10 cellular contexts compared by ENCODE assay signal in the genomic region with DNA sequence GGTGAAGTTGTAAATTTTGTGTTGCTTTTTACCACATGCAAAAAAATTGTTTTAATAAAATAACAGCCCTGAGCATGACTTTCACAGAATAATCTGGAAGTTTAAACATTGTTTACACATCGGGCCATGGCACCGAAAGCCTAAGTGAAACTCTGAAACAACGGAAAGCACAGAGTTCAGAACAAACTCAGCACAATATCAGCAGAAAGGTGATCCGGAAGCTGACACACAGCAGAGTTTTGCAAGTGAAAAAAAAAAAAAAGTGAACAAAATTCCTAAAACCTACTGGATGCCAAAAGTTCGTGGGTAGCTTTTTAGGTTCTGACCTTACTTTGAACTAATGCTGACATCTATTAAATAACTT. TPM values are rescaled to one million over a fixed set of nuclear protein-coding genes. Genes with fewer than 3 reads are reported as not detected.
A peak's percentile ranks its signal among the peaks of the same experiment; 100 is the strongest.
DNase-seq lines count a peak whose midpoint lies in the region; ATAC-seq and TF ChIP-seq lines count a peak whose summit lies in the region.
"Had no signal": no experiment of that assay in that cellular context is flagged by ENCODE, and none has a peak within 500 bp of the region (broad histone marks: within the 10 kb centered on the region; RNA-seq: fewer than 3 reads in every experiment).

No MANE protein-coding gene starts in this region.

- H3K4me1 Mint-ChIP-seq in activated naive CD4-positive, alpha-beta T cell treated with anti-CD3 and anti-CD28 coated beads for 36 hours (ENCODE audit: low read depth) = peaks cover 90% of the 10 kb centered on the region
- H3K4me1 Mint-ChIP-seq in progenitor cell of endocrine pancreas (ENCODE audit: low read depth) = peaks cover 45% of the 10 kb centered on the region

- CTCF ChIA-PET in activated naive CD4-positive, alpha-beta T cell treated with anti-CD3 and anti-CD28 coated beads for 36 hours (lab: Charles Lee) = interaction anchor here (1.1 to 1.4 kb wide), 2 partner anchors 49 to 54 kb away, joined by 3 read pairs; no protein-coding TSS in a partner anchor

- peaks cover 10% of the 10 kb centered on the region for H3K36me3 Mint-ChIP-seq in activated naive CD4-positive, alpha-beta T cell treated with anti-CD3 and anti-CD28 coated beads for 36 hours (ENCODE audit: low read depth)
- peaks cover 6% of the 10 kb centered on the region for H3K36me3 Mint-ChIP-seq in progenitor cell of endocrine pancreas (ENCODE audit: insufficient read depth)

- TF ChIP-seq CTCF in progenitor cell of endocrine pancreas (IDR thresholded peaks at IDR 0.05; ENCODE audit: unreplicated experiment) = no peak

- no peaks in the 10 kb centered on the region for H3K27me3 Mint-ChIP-seq in activated naive CD4-positive, alpha-beta T cell treated with anti-CD3 and anti-CD28 coated beads for 36 hours (ENCODE audit: low read depth)
- H3K27me3 Mint-ChIP-seq in progenitor cell of endocrine pancreas = no peaks in the 10 kb centered on the region

- no peaks in the 10 kb centered on the region for H3K9me3 Mint-ChIP-seq in activated naive CD4-positive, alpha-beta T cell treated with anti-CD3 and anti-CD28 coated beads for 36 hours
- peaks cover 4% of the 10 kb centered on the region for H3K9me3 Mint-ChIP-seq in progenitor cell of endocrine pancreas (ENCODE audit: low read depth)

- H3K4me3 Mint-ChIP-seq in activated naive CD4-positive, alpha-beta T cell treated with anti-CD3 and anti-CD28 coated beads for 36 hours = peak overlapping the region; percentile 77
- peak overlapping the region; percentile 2 for H3K4me3 Mint-ChIP-seq in progenitor cell of endocrine pancreas (ENCODE audit: low read depth)
- H3K4me3 Mint-ChIP-seq: H9 had no signal

- H3K27ac Mint-ChIP-seq in activated naive CD4-positive, alpha-beta T cell treated with anti-CD3 and anti-CD28 coated beads for 36 hours = peak overlapping the region; percentile 98
- peak overlapping the region; percentile 95 for H3K27ac Mint-ChIP-seq in progenitor cell of endocrine pancreas
- H3K27ac Mint-ChIP-seq: H9 had no signal

- intact Hi-C loops in activated naive CD4-positive, alpha-beta T cell treated with anti-CD3 and anti-CD28 coated beads for 36 hours (cut with micrococcal nuclease) = loop anchor here (1.0 kb wide), 2 partner anchors 33 to 46 kb away; no protein-coding TSS in a partner anchor

- peak; percentile 19 for DNase-seq in activated CD4-positive, alpha-beta T cell treated with anti-CD3 and anti-CD28 coated beads for 48 hours
- DNase-seq in activated CD4-positive, alpha-beta T cell treated with anti-CD3 and anti-CD28 coated beads, Interleukin-2, amount 50 U/mL, for 1 hour = no peak
- peak; percentile 44 for DNase-seq in activated naive CD4-positive, alpha-beta T cell treated with anti-CD3 and anti-CD28 coated beads for 36 hours
- DNase-seq in progenitor cell of endocrine pancreas (ENCODE audit: low spot score, unreplicated experiment) (no peak), COLO829 (ENCODE audit: low spot score) (no peak), NCI-H2107 treated with DMSO at 0.1 percent for 48 hours (lab: John Stamatoyannopoulos, UW; ENCODE audit: unreplicated experiment) (no peak), C1 segment of cervical spinal cord (lab: John Stamatoyannopoulos, UW) (no peak)
- DNase-seq: H9 had no signal

- ATAC-seq in HG02973 (IDR thresholded peaks at IDR 0.05; ENCODE audit: unreplicated experiment) = peak; percentile 53
- ATAC-seq: esophagus mucosa had no signal

RNA-seq across cellular contexts. Expression of a gene that starts 39.8 kb away (rescaled TPM):
- total RNA-seq in activated naive CD4-positive, alpha-beta T cell treated with anti-CD3 and anti-CD28 coated beads for 36 hours = 100 to 1,000 TPM; 129 to 137 TPM
- 65.5 and 66.1 TPM in 2 replicates for total RNA-seq in progenitor cell of endocrine pancreas

Comparison
In these comparisons a context has a peak if more than half of its experiments do, and no peak if none do; other contexts are left out.
1. DNase-seq: peak in activated CD4-positive, alpha-beta T cell treated with anti-CD3 and anti-CD28 coated beads for 48 hours (single experiment) and activated naive CD4-positive, alpha-beta T cell treated with anti-CD3 and anti-CD28 coated beads for 36 hours (single experiment); none in activated CD4-positive, alpha-beta T cell treated with anti-CD3 and anti-CD28 coated beads, Interleukin-2, amount 50 U/mL, for 1 hour (single experiment), progenitor cell of endocrine pancreas (single experiment), COLO829 (single experiment), NCI-H2107 treated with DMSO at 0.1 percent for 48 hours (single experiment) and C1 segment of cervical spinal cord (0 of 14).